In the genomic region with DNA sequence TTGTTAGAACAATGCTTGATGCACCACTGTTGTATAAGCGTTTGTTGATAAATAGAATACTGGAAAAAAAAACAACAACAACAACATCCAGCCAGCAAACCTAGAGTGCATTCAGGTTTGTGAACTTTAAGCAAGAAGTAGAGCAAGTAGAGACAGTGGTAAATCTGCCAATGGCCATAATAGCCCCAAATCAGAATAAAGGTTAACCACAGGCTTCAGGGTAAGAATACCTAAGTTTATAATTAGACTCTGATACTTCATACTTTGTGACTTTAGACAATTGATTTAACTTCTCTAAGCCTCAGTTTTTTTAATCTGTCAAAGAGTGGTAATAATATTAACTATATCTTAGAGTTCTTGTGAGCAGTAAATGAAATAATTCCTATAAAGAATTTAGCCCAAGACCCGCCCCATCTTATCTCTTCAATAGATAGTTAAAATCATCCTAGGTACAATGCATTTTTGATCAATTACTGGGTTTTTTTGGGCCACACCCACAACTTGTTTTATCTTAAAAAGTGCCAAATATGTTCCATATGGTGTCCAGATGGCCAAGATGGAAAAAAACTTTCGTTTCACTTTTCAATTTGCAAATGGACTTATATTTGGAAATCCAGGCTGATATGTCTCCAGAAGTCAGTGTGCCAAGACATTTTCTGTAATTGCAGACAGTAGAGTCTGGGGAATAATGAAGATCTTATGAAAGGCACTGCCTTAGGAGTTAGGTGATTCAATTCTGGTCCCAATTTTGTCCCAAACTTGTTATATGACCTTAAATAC, we compare ENCODE assay signal across 18 cellular contexts. TPM values are rescaled to one million over a fixed set of nuclear protein-coding genes. Genes with fewer than 3 reads are reported as not detected.
A peak's percentile ranks its signal among the peaks of the same experiment; 100 is the strongest.
DNase-seq lines count a peak whose midpoint lies in the region; ATAC-seq lines count a peak whose summit lies in the region.
"Had no signal": no experiment of that assay in that cellular context is flagged by ENCODE, and none has a peak within 500 bp of the region (broad histone marks: within the 10 kb centered on the region; RNA-seq: fewer than 3 reads in every experiment).

No MANE protein-coding gene starts in this region.

- H4K91ac ChIP-seq in mesenchymal stem cell (ENCODE audit: low read length), result no peak overlapping the region

- H2BK12ac ChIP-seq in mesenchymal stem cell (ENCODE audit: low read length in 2 of 2), result no peak overlapping the region

- no peak overlapping the region for H4K8ac ChIP-seq in mesenchymal stem cell (ENCODE audit: low read length)

- no peak overlapping the region for H2BK5ac ChIP-seq in mesenchymal stem cell (ENCODE audit: low read depth, low read length, poor library complexity, severe bottlenecking)

- no peak overlapping the region for H2BK120ac ChIP-seq in mesenchymal stem cell (ENCODE audit: low read depth, low read length)

- no peak for ATAC-seq in GM21786 (IDR thresholded peaks at IDR 0.05; ENCODE audit: unreplicated experiment)
- ATAC-seq: activated T-helper 17 cell treated with anti-CD3 and anti-CD28 coated beads, Interleukin-2, amount 50 U/mL, for 72 hours; HepG2; Panc1; T-cell had no signal

- H3K18ac ChIP-seq in mesenchymal stem cell (ENCODE audit: low read depth in 1 of 2, low read length in 2 of 2), result no peak overlapping the region

- H3K9ac ChIP-seq in mesenchymal stem cell (ENCODE audit: low read length), result peak overlapping the region; percentile 79

- H3K4me1 ChIP-seq in mesenchymal stem cell (ENCODE audit: control insufficient read depth, insufficient read depth, low read depth, low read length), result peaks cover 4% of the 10 kb centered on the region

- H3K79me1 ChIP-seq in mesenchymal stem cell (replicated peaks; ENCODE audit: low read length, poor library complexity, severe bottlenecking), result no peaks in the 10 kb centered on the region

- H3K23ac ChIP-seq in mesenchymal stem cell (ENCODE audit: low read length in 2 of 2), result no peak overlapping the region

- H2AFZ ChIP-seq in mesenchymal stem cell (ENCODE audit: low read depth, low read length), result no peak overlapping the region

- peak; percentile 56 for DNase-seq in EH (ENCODE audit: low read depth)
- DNase-seq in NCI-H446 treated with DMSO at 0.1 percent for 48 hours (lab: John Stamatoyannopoulos, UW), result peak; percentile 63
- peak; percentile 50 for DNase-seq in dedifferentiated amniotic fluid mesenchymal stem cell (ENCODE audit: extremely low spot score)
- peak; percentile 42 for DNase-seq in mesenchymal stem cell
- DNase-seq in HuH-7.5 (ENCODE audit: low spot score), result no peak
- no peak for DNase-seq in globus pallidus (ENCODE audit: low spot score)
- DNase-seq: activated CD8-positive, alpha-beta memory T cell treated with anti-CD3 and anti-CD28 coated beads for 24 hours; hypothalamus; left cardiac atrium; NCI-H2029 treated with DMSO at 0.1 percent for 48 hours; occipital lobe; sigmoid colon; substantia nigra; T-cell had no signal

- no peak overlapping the region for H2AK5ac ChIP-seq in mesenchymal stem cell (ENCODE audit: low read length, severe bottlenecking)

- H3K27me3 ChIP-seq in mesenchymal stem cell (ENCODE audit: control insufficient read depth in 1 of 2, insufficient read depth in 1 of 2, low read length in 2 of 2), result no peaks in the 10 kb centered on the region
- H3K27me3 ChIP-seq: sigmoid colon had no signal

- H3K14ac ChIP-seq in mesenchymal stem cell (ENCODE audit: low read length in 2 of 2), result no peak overlapping the region

- no peak overlapping the region for H3K4ac ChIP-seq in mesenchymal stem cell (ENCODE audit: low read depth in 1 of 2, low read length in 2 of 2)

- peak overlapping the region in 1 of 2 experiments; percentile 52 for H3K4me3 ChIP-seq in mesenchymal stem cell (ENCODE audit: insufficient read depth in 1 of 2, low read depth in 1 of 2, low read length in 2 of 2)
- H3K4me3 ChIP-seq: sigmoid colon had no signal

- no peak overlapping the region for H2BK15ac ChIP-seq in mesenchymal stem cell (ENCODE audit: low read depth, poor library complexity, severe bottlenecking)

- 83% methylated on average over 1 of the region's 3 CpGs for WGBS in mesenchymal stem cell

- no peak overlapping the region for H3K4me2 ChIP-seq in mesenchymal stem cell (ENCODE audit: low read length, poor library complexity, severe bottlenecking)

- no peaks in the 10 kb centered on the region for H3K36me3 ChIP-seq in mesenchymal stem cell (ENCODE audit: control insufficient read depth in 1 of 2, insufficient read depth in 2 of 2, low read depth in 1 of 2, low read length in 2 of 2)
- H3K36me3 ChIP-seq: sigmoid colon had no signal

- no peaks in the 10 kb centered on the region for H3K9me3 ChIP-seq in mesenchymal stem cell (ENCODE audit: control insufficient read depth, low read length)
- H3K9me3 ChIP-seq: sigmoid colon had no signal

- H3K27ac ChIP-seq in mesenchymal stem cell (ENCODE audit: low read length, poor library complexity, severe bottlenecking), result peak overlapping the region; percentile 78

RNA-seq across cellular contexts. Expression of gene DPYSL3, which starts 24.5 kb away (rescaled TPM):
- polyA plus RNA-seq in mesenchymal stem cell (2013, experiment 1 of 2), result 27.3 TPM
- 26.8 TPM for polyA plus RNA-seq in mesenchymal stem cell (2013, experiment 2 of 2)

Comparison
In these comparisons a context has a peak if more than half of its experiments do, and no peak if none do; other contexts are left out.
1. DNase-seq: peak in EH (single experiment), NCI-H446 treated with DMSO at 0.1 percent for 48 hours (single experiment), dedifferentiated amniotic fluid mesenchymal stem cell (single experiment) and mesenchymal stem cell (single experiment); none in HuH-7.5 (single experiment) and globus pallidus (single experiment).